Comparison of ENCODE assay signal across 1 cellular context in the genomic region with DNA sequence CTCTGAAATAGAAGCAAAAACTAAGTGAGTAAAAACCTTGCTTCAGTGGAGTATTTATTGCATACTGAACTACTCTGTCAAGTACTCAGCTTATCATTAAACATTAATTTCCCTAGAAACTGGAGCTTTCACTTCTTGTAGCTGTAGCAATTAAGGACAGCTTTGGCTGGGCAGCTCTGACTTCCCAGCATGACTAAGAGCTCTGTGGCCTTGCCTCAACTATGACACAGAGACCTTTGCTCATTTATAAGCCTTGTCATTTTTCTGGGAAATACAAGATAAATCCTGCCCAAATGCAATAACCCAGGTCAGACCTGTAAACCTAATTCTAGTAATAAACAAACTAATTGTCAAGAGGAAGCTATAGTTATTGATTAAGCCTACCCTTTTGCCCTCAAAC.
A peak's percentile ranks its signal among the peaks of the same experiment; 100 is the strongest.
TF ChIP-seq lines count a peak whose summit lies in the region.

No MANE protein-coding gene starts in this region.

TF ChIP-seq in liver, 16 proteins besides CTCF, POLR2A, EP300 and RAD21 (continued from another document):
- TF ChIP-seq, protein P1, sequence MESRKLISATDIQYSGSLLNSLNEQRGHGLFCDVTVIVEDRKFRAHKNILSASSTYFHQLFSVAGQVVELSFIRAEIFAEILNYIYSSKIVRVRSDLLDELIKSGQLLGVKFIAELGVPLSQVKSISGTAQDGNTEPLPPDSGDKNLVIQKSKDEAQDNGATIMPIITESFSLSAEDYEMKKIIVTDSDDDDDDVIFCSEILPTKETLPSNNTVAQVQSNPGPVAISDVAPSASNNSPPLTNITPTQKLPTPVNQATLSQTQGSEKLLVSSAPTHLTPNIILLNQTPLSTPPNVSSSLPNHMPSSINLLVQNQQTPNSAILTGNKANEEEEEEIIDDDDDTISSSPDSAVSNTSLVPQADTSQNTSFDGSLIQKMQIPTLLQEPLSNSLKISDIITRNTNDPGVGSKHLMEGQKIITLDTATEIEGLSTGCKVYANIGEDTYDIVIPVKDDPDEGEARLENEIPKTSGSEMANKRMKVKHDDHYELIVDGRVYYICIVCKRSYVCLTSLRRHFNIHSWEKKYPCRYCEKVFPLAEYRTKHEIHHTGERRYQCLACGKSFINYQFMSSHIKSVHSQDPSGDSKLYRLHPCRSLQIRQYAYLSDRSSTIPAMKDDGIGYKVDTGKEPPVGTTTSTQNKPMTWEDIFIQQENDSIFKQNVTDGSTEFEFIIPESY (IDR thresholded peaks at IDR 0.05), result no peak
- TF ChIP-seq, protein P2, sequence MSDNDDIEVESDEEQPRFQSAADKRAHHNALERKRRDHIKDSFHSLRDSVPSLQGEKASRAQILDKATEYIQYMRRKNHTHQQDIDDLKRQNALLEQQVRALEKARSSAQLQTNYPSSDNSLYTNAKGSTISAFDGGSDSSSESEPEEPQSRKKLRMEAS (IDR thresholded peaks at IDR 0.05), result peak; percentile 21
- TF ChIP-seq, protein P3, sequence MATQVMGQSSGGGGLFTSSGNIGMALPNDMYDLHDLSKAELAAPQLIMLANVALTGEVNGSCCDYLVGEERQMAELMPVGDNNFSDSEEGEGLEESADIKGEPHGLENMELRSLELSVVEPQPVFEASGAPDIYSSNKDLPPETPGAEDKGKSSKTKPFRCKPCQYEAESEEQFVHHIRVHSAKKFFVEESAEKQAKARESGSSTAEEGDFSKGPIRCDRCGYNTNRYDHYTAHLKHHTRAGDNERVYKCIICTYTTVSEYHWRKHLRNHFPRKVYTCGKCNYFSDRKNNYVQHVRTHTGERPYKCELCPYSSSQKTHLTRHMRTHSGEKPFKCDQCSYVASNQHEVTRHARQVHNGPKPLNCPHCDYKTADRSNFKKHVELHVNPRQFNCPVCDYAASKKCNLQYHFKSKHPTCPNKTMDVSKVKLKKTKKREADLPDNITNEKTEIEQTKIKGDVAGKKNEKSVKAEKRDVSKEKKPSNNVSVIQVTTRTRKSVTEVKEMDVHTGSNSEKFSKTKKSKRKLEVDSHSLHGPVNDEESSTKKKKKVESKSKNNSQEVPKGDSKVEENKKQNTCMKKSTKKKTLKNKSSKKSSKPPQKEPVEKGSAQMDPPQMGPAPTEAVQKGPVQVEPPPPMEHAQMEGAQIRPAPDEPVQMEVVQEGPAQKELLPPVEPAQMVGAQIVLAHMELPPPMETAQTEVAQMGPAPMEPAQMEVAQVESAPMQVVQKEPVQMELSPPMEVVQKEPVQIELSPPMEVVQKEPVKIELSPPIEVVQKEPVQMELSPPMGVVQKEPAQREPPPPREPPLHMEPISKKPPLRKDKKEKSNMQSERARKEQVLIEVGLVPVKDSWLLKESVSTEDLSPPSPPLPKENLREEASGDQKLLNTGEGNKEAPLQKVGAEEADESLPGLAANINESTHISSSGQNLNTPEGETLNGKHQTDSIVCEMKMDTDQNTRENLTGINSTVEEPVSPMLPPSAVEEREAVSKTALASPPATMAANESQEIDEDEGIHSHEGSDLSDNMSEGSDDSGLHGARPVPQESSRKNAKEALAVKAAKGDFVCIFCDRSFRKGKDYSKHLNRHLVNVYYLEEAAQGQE (IDR thresholded peaks at IDR 0.05), result peak; percentile 25
- peak; percentile 21 for TF ChIP-seq FOXA2 (IDR thresholded peaks at IDR 0.05)
